ENCODE assay signal across 8 cellular contexts in genomic region chr1:40312238-40313205, GRCh38. TPM values are rescaled to one million over a fixed set of nuclear protein-coding genes. Genes with fewer than 3 reads are reported as not detected.
DNase-seq lines count a peak whose midpoint lies in the region; ATAC-seq and TF ChIP-seq lines count a peak whose summit lies in the region.

No MANE protein-coding gene starts in this region.

- H3K36me3 ChIP-seq in prostate gland: no peaks in the 10 kb centered on the region

- peak; percentile 48 for ATAC-seq in HG02678 (IDR thresholded peaks at IDR 0.05; ENCODE audit: unreplicated experiment)

- H3K4me1 ChIP-seq in prostate gland (replicated peaks): no peaks in the 10 kb centered on the region

- no peak overlapping the region for H3K27ac ChIP-seq in prostate gland

- no peaks in the 10 kb centered on the region for H3K9me3 ChIP-seq in prostate gland

- TF ChIP-seq POLR2A in prostate gland (IDR thresholded peaks at IDR 0.05): no peak

- WGBS in prostate gland: 62% methylated on average over 10 of the region's 10 CpGs

- in situ Hi-C loops in SK-MEL-5 (cut with HindIII; ENCODE audit: low pct_unique_long_range_greater_than_20kb, low sequenced_read_pairs): no loop called here

- intact Hi-C loops in prostate gland (cut with DNase I): loop anchor here (10.0 kb wide), 2 partner anchors 92 to 168 kb away; no protein-coding TSS in a partner anchor

- H3K4me3 ChIP-seq in prostate gland: no peak overlapping the region

- TF ChIP-seq CTCF in prostate gland (IDR thresholded peaks at IDR 0.05): no peak

- H3K27me3 ChIP-seq in prostate gland (replicated peaks; ENCODE audit: insufficient read depth): no peaks in the 10 kb centered on the region

- DNase-seq in NCI-H1417 (lab: John Stamatoyannopoulos, UW): peak in 2 of 3 experiments; percentile 18 to 32
- no peak for DNase-seq in NCI-H1417 treated with DMSO at 0.1 percent for 48 hours (lab: John Stamatoyannopoulos, UW)
- peak; percentile 9 for DNase-seq in SK-MEL-5 (ENCODE audit: low read depth, low spot score)
- DNase-seq in midbrain (lab: John Stamatoyannopoulos, UW): peak; percentile 2
- no peak for DNase-seq in HuH-7.5 (ENCODE audit: low spot score)
- DNase-seq in NCI-H1105 (lab: John Stamatoyannopoulos, UW): no peak
- no peak for DNase-seq in prostate gland (ENCODE audit: low spot score)

RNA-seq across cellular contexts. Expression of gene COL9A2, which starts 4.6 kb away (rescaled TPM):
- total RNA-seq in SK-MEL-5 (2014; rRNA removed; shearing (Covaris generic)): 0.53 and 0.63 TPM in 2 replicates
- 1.3 and 2.4 TPM in 2 replicates for polyA plus RNA-seq in SK-MEL-5 (2015; cell fraction: cytosol; rRNA removed)
- 5.0 and 19.9 TPM in 2 replicates for polyA plus RNA-seq in SK-MEL-5 (2015; cell fraction: nucleus; rRNA removed)
- total RNA-seq in prostate gland: 10 to 100 TPM; 16.1 to 27.6 TPM

RNA-seq across cellular contexts. Expression of gene ZMPSTE24, which starts 54.5 kb away (rescaled TPM):
- 56.5 and 57.9 TPM in 2 replicates for total RNA-seq in SK-MEL-5 (2014; rRNA removed; shearing (Covaris generic))
- 43.4 and 48.0 TPM in 2 replicates for polyA plus RNA-seq in SK-MEL-5 (2015; cell fraction: cytosol; rRNA removed)
- polyA plus RNA-seq in SK-MEL-5 (2015; cell fraction: nucleus; rRNA removed): 18.4 and 20.6 TPM in 2 replicates
- 10 to 100 TPM; 32.8 to 57.7 TPM for total RNA-seq in prostate gland

Comparison
In these comparisons a context has a peak if more than half of its experiments do, and no peak if none do; other contexts are left out.
1. DNase-seq: peak in NCI-H1417 (2 of 3), SK-MEL-5 (single experiment) and midbrain (single experiment); none in NCI-H1417 treated with DMSO at 0.1 percent for 48 hours (single experiment), HuH-7.5 (single experiment), NCI-H1105 (single experiment) and prostate gland (single experiment).
2. RNA of gene COL9A2, which starts 4.6 kb away (total RNA-seq): 16.1 to 27.6 TPM in prostate gland; 0.53 to 0.63 TPM in SK-MEL-5; every median in the first group is over 10 times any median in the second.